ENCODE assay signal across 17 cellular contexts in the genomic region with DNA sequence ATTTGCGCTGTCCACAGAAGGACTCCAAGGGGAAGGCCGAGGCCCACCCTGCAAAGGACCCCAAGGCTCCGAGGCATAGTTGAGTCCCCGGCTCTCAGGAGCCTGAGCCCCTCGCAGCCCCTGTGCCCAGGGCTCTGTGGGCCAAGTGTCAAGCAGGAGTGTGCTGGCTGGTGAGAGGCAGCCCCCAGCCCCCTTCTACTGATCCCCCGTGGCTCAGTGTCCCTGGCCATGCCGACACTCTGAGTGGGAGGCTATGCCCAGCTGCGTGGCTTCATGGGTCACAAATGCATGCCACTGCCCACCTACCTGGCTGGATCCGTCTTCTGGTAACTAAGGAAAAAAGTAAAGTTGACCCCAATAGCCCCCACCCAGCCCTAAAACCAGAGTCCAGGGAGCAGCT.
"Had no signal": no experiment of that assay in that cellular context is flagged by ENCODE, and none has a peak within 500 bp of the region (broad histone marks: within the 10 kb centered on the region; RNA-seq: fewer than 3 reads in every experiment).

No MANE protein-coding gene starts in this region.

- FAIRE-seq: astrocyte, small intestine, urothelium cell line had no signal

- H3K36me3 ChIP-seq: neutrophil had no signal

- H3K9ac ChIP-seq: SK-N-SH had no signal

- H3K27me3 ChIP-seq: neutrophil had no signal

- H3K27ac ChIP-seq: neutrophil had no signal

- H3K4me2 ChIP-seq: SK-N-SH had no signal

- DNase-seq: activated CD4-positive, alpha-beta memory T cell treated with anti-CD3 and anti-CD28 coated beads for 36 hours; activated CD8-positive, alpha-beta memory T cell treated with anti-CD3 and anti-CD28 coated beads, Interleukin-2, amount 10 ng/mL, durations not matched to agents 7 days and 5 days; activated naive CD4-positive, alpha-beta T cell treated with anti-CD3 and anti-CD28 coated beads, Interleukin-2, amount 10 ng/mL, durations not matched to agents 7 days and 5 days; activated T-cell treated with anti-CD3 and anti-CD28 coated beads, Interleukin-2, amount 50 U/mL, for 1 hour; mucosa of descending colon; naive thymus-derived CD8-positive, alpha-beta T cell; retina; SK-N-SH; small intestine; stimulated activated CD4-positive, alpha-beta T cell treated with anti-CD3 and anti-CD28 coated beads, Interleukin-4, amount 100 ng/mL, for 4 hours; stimulated activated CD8-positive, alpha-beta memory T cell treated with anti-CD3 and anti-CD28 coated beads, Interleukin-4, amount 100 ng/mL, for 48 hours; stimulated activated naive CD4-positive, alpha-beta T cell treated with Interleukin-2 at 50 U/mL for 16 hours; T-helper 1 cell; T1000 had no signal

- H3K9me3 ChIP-seq: mucosa of descending colon, neutrophil, SK-N-SH had no signal

- H3K4me3 ChIP-seq: mucosa of descending colon had no signal

- ATAC-seq: activated CD8-positive, alpha-beta memory T cell treated with anti-CD3 and anti-CD28 coated beads, Interleukin-2, amount 10 ng/mL, durations not matched to agents 7 days and 5 days; mucosa of descending colon; naive thymus-derived CD8-positive, alpha-beta T cell had no signal
